Comparison of ENCODE assay signal across 23 cellular contexts in genomic region chr19:13334801-13335481, GRCh38.
DNase-seq lines count a peak whose midpoint lies in the region; ATAC-seq, FAIRE-seq and TF ChIP-seq lines count a peak whose summit lies in the region.
"Had no signal": no experiment of that assay in that cellular context is flagged by ENCODE, and none has a peak within 500 bp of the region (broad histone marks: within the 10 kb centered on the region; RNA-seq: fewer than 3 reads in every experiment).

No MANE protein-coding gene starts in this region.

- no peak overlapping the region for H3K4me3 ChIP-seq in A673 (ENCODE audit: low read depth, low read length, poor library complexity, severe bottlenecking)
- no peak overlapping the region for H3K4me3 ChIP-seq in Karpas-422 (ENCODE audit: low read length)
- H3K4me3 ChIP-seq in K562, result no peak overlapping the region
- H3K4me3 ChIP-seq in mesenchymal stem cell (ENCODE audit: insufficient read depth in 1 of 2, low read depth in 1 of 2, low read length in 2 of 2), result no peak overlapping the region
- no peak overlapping the region for H3K4me3 ChIP-seq in gastroesophageal sphincter
- H3K4me3 ChIP-seq: lower lobe of right lung, prostate gland, SJCRH30 had no signal

- H3K9ac ChIP-seq in Karpas-422 (ENCODE audit: low read length) (no peak overlapping the region), K562 (ENCODE audit: insufficient read depth in 1 of 2, low read depth in 2 of 2, low read length in 2 of 2) (no peak overlapping the region), mesenchymal stem cell (ENCODE audit: low read length) (no peak overlapping the region)

- no peak overlapping the region for H2BK12ac ChIP-seq in mesenchymal stem cell (ENCODE audit: low read length in 2 of 2)

- no peaks in the 10 kb centered on the region for H3K27me3 ChIP-seq in A673 (replicated peaks; ENCODE audit: insufficient read depth, low read depth, low read length, poor library complexity)
- no peaks in the 10 kb centered on the region for H3K27me3 ChIP-seq in Karpas-422 (ENCODE audit: low read length)
- H3K27me3 ChIP-seq in K562 (ENCODE audit: control insufficient read depth in 2 of 2, insufficient read depth in 2 of 2, low read length in 2 of 2), result peaks cover 3 to 14% of the 10 kb centered on the region in 2 experiments; a peak in 3 of 5 replicates
- H3K27me3 ChIP-seq in mesenchymal stem cell (ENCODE audit: control insufficient read depth in 1 of 2, insufficient read depth in 1 of 2, low read length in 2 of 2), result no peaks in the 10 kb centered on the region
- H3K27me3 ChIP-seq in gastroesophageal sphincter, result peaks cover 22% of the 10 kb centered on the region
- H3K27me3 ChIP-seq: brain microvascular endothelial cell had no signal

- H3K9me1 ChIP-seq in K562 (ENCODE audit: control insufficient read depth, insufficient read depth, low read length), result no peaks in the 10 kb centered on the region

- no peak overlapping the region for H2AK5ac ChIP-seq in mesenchymal stem cell (ENCODE audit: low read length, severe bottlenecking)

- DNase-seq in A673 (ENCODE audit: low spot score) (no peak), ELR (ENCODE audit: low read depth) (peak; percentile 3), Karpas-422 (peak; percentile 59), K562 (ENCODE audit: extremely low read depth in 1 of 4, low spot score in 3 of 4) (peak in 1 of 4 experiments; percentile 18), AG08395 (ENCODE audit: low spot score) (no peak), mesenchymal stem cell (no peak)
- DNase-seq: activated B cell treated with CpG ODN at 0.5 μM for 24 hours; activated CD4-positive, alpha-beta memory T cell treated with anti-CD3 and anti-CD28 coated beads for 36 hours; activated gamma-delta T cell; activated T-cell treated with anti-CD3 and anti-CD28 coated beads for 4 hours; brain microvascular endothelial cell; DND-41; effector memory CD8-positive, alpha-beta T cell; lower lobe of right lung; NCI-H1092; NCI-H2029 treated with DMSO at 0.1 percent for 48 hours; NCI-H345; NCI-H82; SJCRH30 had no signal

- H3K4me2 ChIP-seq in Karpas-422 (ENCODE audit: low read depth, low read length, poor library complexity, severe bottlenecking) (no peak overlapping the region), K562 (ENCODE audit: insufficient read depth, low read length) (no peak overlapping the region), mesenchymal stem cell (ENCODE audit: low read length, poor library complexity, severe bottlenecking) (no peak overlapping the region)

- in situ Hi-C loops in K562 (cut with MboI), result no loop called here

- H3K79me2 ChIP-seq in Karpas-422 (ENCODE audit: low read length) (no peaks in the 10 kb centered on the region), K562 (ENCODE audit: control insufficient read depth, insufficient read depth, low read length) (no peaks in the 10 kb centered on the region)

- H3K23ac ChIP-seq in mesenchymal stem cell (ENCODE audit: low read length in 2 of 2), result no peak overlapping the region

- TF ChIP-seq CTCF in A673 (conservative IDR thresholded peaks at IDR 0.05; ENCODE audit: low read depth, low read length), result peak; percentile 30; the same call in 1 of the 2 replicates
- peak; percentile 17 to 21 (median 19); a peak in 2 of 6 replicates for TF ChIP-seq CTCF in K562 (IDR thresholded peaks at IDR 0.05 in 2 of 3, conservative IDR thresholded peaks at IDR 0.05 in 1 of 3; ENCODE audit: insufficient read depth in 2 of 3, low read depth in 1 of 3, low read length in 3 of 3)
- TF ChIP-seq CTCF in gastroesophageal sphincter (IDR thresholded peaks at IDR 0.05), result no peak

- H2AFZ ChIP-seq in Karpas-422 (ENCODE audit: low read length), result no peak overlapping the region
- H2AFZ ChIP-seq in K562 (ENCODE audit: low read depth, low read length), result 0 out of 2 replicates have a peak overlapping the region, but pooled peaks have one; percentile 61
- H2AFZ ChIP-seq in mesenchymal stem cell (ENCODE audit: low read depth, low read length), result no peak overlapping the region

- H3K4me1 ChIP-seq in A673 (ENCODE audit: insufficient read depth, low read length, poor library complexity, severe bottlenecking), result no peaks in the 10 kb centered on the region
- H3K4me1 ChIP-seq in Karpas-422 (ENCODE audit: low read length), result no peaks in the 10 kb centered on the region
- no peaks in the 10 kb centered on the region for H3K4me1 ChIP-seq in K562 (replicated peaks in 1 of 2; ENCODE audit: control insufficient read depth in 2 of 2, insufficient read depth in 2 of 2, low read length in 2 of 2)
- no peaks in the 10 kb centered on the region for H3K4me1 ChIP-seq in mesenchymal stem cell (ENCODE audit: control insufficient read depth, insufficient read depth, low read depth, low read length)
- H3K4me1 ChIP-seq in gastroesophageal sphincter, result no peaks in the 10 kb centered on the region
- H3K4me1 ChIP-seq: lower lobe of right lung, prostate gland, SJCRH30 had no signal

- no peak for TF ChIP-seq POLR2A in K562 (conservative IDR thresholded peaks at IDR 0.05)
- TF ChIP-seq POLR2A in gastroesophageal sphincter (IDR thresholded peaks at IDR 0.05), result no peak

- CTCF ChIA-PET in A673 (lab: Charles Lee), result interaction anchor here (0.5 kb wide), 1 partner anchor 231 kb away, joined by 7 read pairs; no protein-coding TSS in a partner anchor
- CTCF ChIA-PET in K562 (lab: Yijun Ruan, JAX; ENCODE audit: low intra/inter-chr PET ratio), result no interaction called here

- H3K36me3 ChIP-seq in A673 (ENCODE audit: insufficient read depth, low read length, poor library complexity, severe bottlenecking), result no peaks in the 10 kb centered on the region
- no peaks in the 10 kb centered on the region for H3K36me3 ChIP-seq in Karpas-422 (ENCODE audit: insufficient read depth, low read length)
- no peaks in the 10 kb centered on the region for H3K36me3 ChIP-seq in K562 (ENCODE audit: control insufficient read depth, insufficient read depth, low read length)
- peaks cover 0 to 54% of the 10 kb centered on the region in 2 experiments for H3K36me3 ChIP-seq in mesenchymal stem cell (ENCODE audit: control insufficient read depth in 1 of 2, insufficient read depth in 2 of 2, low read depth in 1 of 2, low read length in 2 of 2)
- no peaks in the 10 kb centered on the region for H3K36me3 ChIP-seq in gastroesophageal sphincter
- H3K36me3 ChIP-seq: brain microvascular endothelial cell, lower lobe of right lung, prostate gland, SJCRH30 had no signal

- peak; percentile 35 for FAIRE-seq in K562 (lab: Jason Lieb, UNC)
- FAIRE-seq: GM19239 had no signal

- H4K20me1 ChIP-seq in Karpas-422 (ENCODE audit: insufficient read depth, low read depth, low read length), result no peaks in the 10 kb centered on the region
- H4K20me1 ChIP-seq in K562 (replicated peaks; ENCODE audit: control insufficient read depth, insufficient read depth, low read length), result no peaks in the 10 kb centered on the region

- POLR2A ChIA-PET in A673 (lab: Charles Lee; ENCODE audit: low non-redundant PET), result no interaction called here
- POLR2A ChIA-PET in K562 (lab: Yijun Ruan, JAX), result no interaction called here

- intact Hi-C loops in A673 (cut with micrococcal nuclease; ENCODE audit: unreplicated experiment) (no loop called here), K562 (cut with micrococcal nuclease) (loop anchor here (1.0 kb wide), 1 partner anchor 58 kb away; no protein-coding TSS in a partner anchor)

- H3K9me3 ChIP-seq in A673 (ENCODE audit: low read depth, low read length, poor library complexity, severe bottlenecking), result peaks cover 6% of the 10 kb centered on the region
- H3K9me3 ChIP-seq in Karpas-422 (ENCODE audit: low read length), result no peaks in the 10 kb centered on the region
- no peaks in the 10 kb centered on the region for H3K9me3 ChIP-seq in K562 (replicated peaks; ENCODE audit: control insufficient read depth, insufficient read depth, low read depth, low read length)
- H3K9me3 ChIP-seq in mesenchymal stem cell (ENCODE audit: control insufficient read depth, low read length), result peaks cover 17% of the 10 kb centered on the region
- peaks cover 0 to 43% (median 0%) of the 10 kb centered on the region in 3 donors for H3K9me3 ChIP-seq in gastroesophageal sphincter
- H3K9me3 ChIP-seq: lower lobe of right lung, prostate gland had no signal

- no peak overlapping the region for H3K18ac ChIP-seq in mesenchymal stem cell (ENCODE audit: low read depth in 1 of 2, low read length in 2 of 2)

- peak in 1 of 2 experiments; percentile 8; a peak in 1 of 4 replicates for TF ChIP-seq RAD21 in K562 (CRISPR knock-in tag; conservative IDR thresholded peaks at IDR 0.05 in 1 of 2, IDR thresholded peaks at IDR 0.05 in 1 of 2)

- 0% methylated on average over 7 of the region's 7 CpGs for WGBS in K562 (ENCODE audit: insufficient coverage, low coverage, missing lambda C conversion rate)
- 55% methylated on average over 7 of the region's 7 CpGs for WGBS in mesenchymal stem cell
- 73 to 76% methylated on average over 5 to 6 of the region's 7 CpGs for WGBS in gastroesophageal sphincter (ENCODE audit: low coverage in 1 of 2), 2 donors

- H3K9me2 ChIP-seq in Karpas-422 (replicated peaks; ENCODE audit: insufficient read depth, low read length), result no peaks in the 10 kb centered on the region

- ATAC-seq in K562, result no peak
- no peak for ATAC-seq in gastroesophageal sphincter
- ATAC-seq: effector memory CD8-positive, alpha-beta T cell; lower lobe of right lung had no signal

- H4K8ac ChIP-seq in mesenchymal stem cell (ENCODE audit: low read length), result no peak overlapping the region

- no TSS peak for BruUV-seq in A673 (replicated peaks; lab: Mats Ljungman, UMichigan)
- no TSS peak for BruUV-seq in K562 (replicated peaks; lab: Mats Ljungman, UMichigan)

- H2BK15ac ChIP-seq in mesenchymal stem cell (ENCODE audit: low read depth, poor library complexity, severe bottlenecking), result no peak overlapping the region

- no peak overlapping the region for H3K27ac ChIP-seq in A673 (ENCODE audit: low read depth, low read length, poor library complexity, severe bottlenecking)
- no peak overlapping the region for H3K27ac ChIP-seq in Karpas-422 (ENCODE audit: low read length)
- no peak overlapping the region for H3K27ac ChIP-seq in K562 (ENCODE audit: extremely low read depth, low read depth, low read length)
- no peak overlapping the region for H3K27ac ChIP-seq in mesenchymal stem cell (ENCODE audit: low read length, poor library complexity, severe bottlenecking)
- no peak overlapping the region for H3K27ac ChIP-seq in gastroesophageal sphincter
- H3K27ac ChIP-seq: brain microvascular endothelial cell, HL-60, lower lobe of right lung, prostate gland, SJCRH30 had no signal

- H2BK120ac ChIP-seq in mesenchymal stem cell (ENCODE audit: low read depth, low read length), result no peak overlapping the region

- no peaks in the 10 kb centered on the region for H3K79me1 ChIP-seq in mesenchymal stem cell (replicated peaks; ENCODE audit: low read length, poor library complexity, severe bottlenecking)

- H3K4ac ChIP-seq in mesenchymal stem cell (ENCODE audit: low read depth in 1 of 2, low read length in 2 of 2), result no peak overlapping the region

- TF ChIP-seq EP300 in K562 (IDR thresholded peaks at IDR 0.05; ENCODE audit: low read length), result no peak
- no peak for TF ChIP-seq EP300 in gastroesophageal sphincter (IDR thresholded peaks at IDR 0.05)

- no peak overlapping the region for H3K14ac ChIP-seq in mesenchymal stem cell (ENCODE audit: low read length in 2 of 2)

- H4K91ac ChIP-seq in mesenchymal stem cell (ENCODE audit: low read length), result no peak overlapping the region

- no peak overlapping the region for H2BK5ac ChIP-seq in mesenchymal stem cell (ENCODE audit: low read depth, low read length, poor library complexity, severe bottlenecking)

TF ChIP-seq in K562, 482 proteins besides CTCF, POLR2A, EP300 and RAD21 (continues in another document):
- no peak for TF ChIP-seq HDAC8 (tag; IDR thresholded peaks at IDR 0.05)

Comparison
In these comparisons a context has a peak if more than half of its experiments do, and no peak if none do; other contexts are left out.
1. DNase-seq: peak in ELR (single experiment) and Karpas-422 (single experiment); none in A673 (single experiment), AG08395 (single experiment) and mesenchymal stem cell (single experiment).
2. CTCF ChIP-seq: peak in A673 (single experiment) and K562 (3 of 3); none in gastroesophageal sphincter (0 of 4).